In genomic region chr14:100622708-100623485, GRCh38 we compare ENCODE assay signal across 14 cellular contexts. TPM values are rescaled to one million over a fixed set of nuclear protein-coding genes. Genes with fewer than 3 reads are reported as not detected.
"Had no signal": no experiment of that assay in that cellular context is flagged by ENCODE, and none has a peak within 500 bp of the region (broad histone marks: within the 10 kb centered on the region; RNA-seq: fewer than 3 reads in every experiment).

No MANE protein-coding gene starts in this region.

- H3K9me3 ChIP-seq: gastrocnemius medialis, neutrophil, right atrium auricular region had no signal

- H3K27me3 ChIP-seq: right atrium auricular region had no signal

- H3K4me3 ChIP-seq: gastrocnemius medialis, right atrium auricular region had no signal

- ATAC-seq: activated CD8-positive, alpha-beta T cell treated with anti-CD3 and anti-CD28 coated beads for 36 hours; gastrocnemius medialis; SK-N-SH treated with all-trans-retinoic acid at 6 μM for 48 hours; stimulated activated memory B cell treated with anti-CD40 and anti-IgM and Interleukin-4, amounts not matched to agents 10 μg/mL and 1 μg/mL and 100 μg/mL, for 72 hours had no signal

- H3K36me3 ChIP-seq: gastrocnemius medialis, neutrophil, right atrium auricular region had no signal

- H3K27ac ChIP-seq: gastrocnemius medialis, neutrophil, right atrium auricular region had no signal

- DNase-seq: activated CD8-positive, alpha-beta memory T cell treated with anti-CD3 and anti-CD28 coated beads, Interleukin-2, amount 50 U/mL, for 4 hours; activated CD8-positive, alpha-beta T cell treated with anti-CD3 and anti-CD28 coated beads for 36 hours; activated naive CD4-positive, alpha-beta T cell treated with Interleukin-2 at 50 U/mL for 16 hours; caudate nucleus; cortex of kidney; effector CD8-positive, alpha-beta T cell; gastrocnemius medialis; stimulated activated CD4-positive, alpha-beta T cell treated with anti-CD3 and anti-CD28 coated beads, Interleukin-1b, Interleukin-23, amount 100 ng/mL, for 48 hours; trophoblast cell had no signal

RNA-seq across cellular contexts. Expression of gene BEGAIN, which starts 35.7 kb away (rescaled TPM):
- total RNA-seq: myocyte had no signal
